ENCODE assay signal across 1 cellular context in genomic region chr12:120903382-120903817, GRCh38.
TF ChIP-seq lines count a peak whose summit lies in the region.

No MANE protein-coding gene starts in this region.

TF ChIP-seq in HepG2, 621 proteins besides CTCF, POLR2A, EP300 and RAD21 (continued from another document and continues in another):
- no peak for TF ChIP-seq HNRNPK (IDR thresholded peaks at IDR 0.05; ENCODE audit: low read depth, low read length, poor library complexity, severe bottlenecking)
- TF ChIP-seq ZNF441 (CRISPR knock-in tag; IDR thresholded peaks at IDR 0.05; ENCODE audit: borderline replicate concordance) = no peak
- TF ChIP-seq CEBPG (CRISPR knock-in tag; IDR thresholded peaks at IDR 0.05) = no peak
- TF ChIP-seq NFAT5 (CRISPR knock-in tag; IDR thresholded peaks at IDR 0.05) = no peak
- no peak for TF ChIP-seq ZBTB8A (CRISPR knock-in tag; IDR thresholded peaks at IDR 0.05; ENCODE audit: borderline replicate concordance, low read depth)
- no peak for TF ChIP-seq YY1 (IDR thresholded peaks at IDR 0.05; ENCODE audit: insufficient read depth, insufficient replicate concordance, low read depth, low read length)
- peak; percentile 78; the same call in 1 of the 2 replicates for TF ChIP-seq KDM5B (CRISPR knock-in tag; IDR thresholded peaks at IDR 0.05; ENCODE audit: borderline replicate concordance)
- TF ChIP-seq, protein P1, sequence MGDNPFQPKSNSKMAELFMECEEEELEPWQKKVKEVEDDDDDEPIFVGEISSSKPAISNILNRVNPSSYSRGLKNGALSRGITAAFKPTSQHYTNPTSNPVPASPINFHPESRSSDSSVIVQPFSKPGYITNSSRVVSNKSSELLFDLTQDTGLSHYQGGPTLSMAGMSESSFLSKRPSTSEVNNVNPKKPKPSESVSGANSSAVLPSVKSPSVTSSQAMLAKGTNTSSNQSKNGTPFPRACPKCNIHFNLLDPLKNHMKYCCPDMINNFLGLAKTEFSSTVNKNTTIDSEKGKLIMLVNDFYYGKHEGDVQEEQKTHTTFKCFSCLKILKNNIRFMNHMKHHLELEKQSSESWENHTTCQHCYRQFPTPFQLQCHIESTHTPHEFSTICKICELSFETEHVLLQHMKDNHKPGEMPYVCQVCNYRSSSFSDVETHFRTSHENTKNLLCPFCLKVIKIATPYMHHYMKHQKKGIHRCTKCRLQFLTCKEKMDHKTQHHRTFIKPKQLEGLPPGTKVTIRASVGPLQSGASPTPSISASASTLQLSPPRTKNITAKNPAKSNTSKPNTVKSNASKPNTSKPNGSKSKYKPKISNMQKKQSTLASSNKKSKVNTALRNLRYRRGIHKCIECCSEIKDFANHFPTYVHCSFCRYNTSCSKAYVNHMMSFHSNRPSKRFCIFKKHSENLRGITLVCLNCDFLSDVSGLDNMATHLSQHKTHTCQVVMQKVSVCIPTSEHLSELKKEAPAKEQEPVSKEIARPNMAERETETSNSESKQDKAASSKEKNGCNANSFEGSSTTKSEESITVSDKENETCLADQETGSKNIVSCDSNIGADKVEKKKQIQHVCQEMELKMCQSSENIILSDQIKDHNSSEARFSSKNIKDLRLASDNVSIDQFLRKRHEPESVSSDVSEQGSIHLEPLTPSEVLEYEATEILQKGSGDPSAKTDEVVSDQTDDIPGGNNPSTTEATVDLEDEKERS (CRISPR knock-in tag; IDR thresholded peaks at IDR 0.05) = no peak
- TF ChIP-seq BHLHE40 (IDR thresholded peaks at IDR 0.05; ENCODE audit: low read length) = no peak
- TF ChIP-seq ZNF407 (CRISPR knock-in tag; IDR thresholded peaks at IDR 0.05; ENCODE audit: not compliant biosample characterization) = no peak
- TF ChIP-seq TCF12 (IDR thresholded peaks at IDR 0.05) = no peak
- peak; percentile 64; the same call in 1 of the 2 replicates for TF ChIP-seq TCF12 (CRISPR knock-in tag; IDR thresholded peaks at IDR 0.05)
- TF ChIP-seq, protein P2, sequence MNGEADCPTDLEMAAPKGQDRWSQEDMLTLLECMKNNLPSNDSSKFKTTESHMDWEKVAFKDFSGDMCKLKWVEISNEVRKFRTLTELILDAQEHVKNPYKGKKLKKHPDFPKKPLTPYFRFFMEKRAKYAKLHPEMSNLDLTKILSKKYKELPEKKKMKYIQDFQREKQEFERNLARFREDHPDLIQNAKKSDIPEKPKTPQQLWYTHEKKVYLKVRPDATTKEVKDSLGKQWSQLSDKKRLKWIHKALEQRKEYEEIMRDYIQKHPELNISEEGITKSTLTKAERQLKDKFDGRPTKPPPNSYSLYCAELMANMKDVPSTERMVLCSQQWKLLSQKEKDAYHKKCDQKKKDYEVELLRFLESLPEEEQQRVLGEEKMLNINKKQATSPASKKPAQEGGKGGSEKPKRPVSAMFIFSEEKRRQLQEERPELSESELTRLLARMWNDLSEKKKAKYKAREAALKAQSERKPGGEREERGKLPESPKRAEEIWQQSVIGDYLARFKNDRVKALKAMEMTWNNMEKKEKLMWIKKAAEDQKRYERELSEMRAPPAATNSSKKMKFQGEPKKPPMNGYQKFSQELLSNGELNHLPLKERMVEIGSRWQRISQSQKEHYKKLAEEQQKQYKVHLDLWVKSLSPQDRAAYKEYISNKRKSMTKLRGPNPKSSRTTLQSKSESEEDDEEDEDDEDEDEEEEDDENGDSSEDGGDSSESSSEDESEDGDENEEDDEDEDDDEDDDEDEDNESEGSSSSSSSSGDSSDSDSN (CRISPR knock-in tag; IDR thresholded peaks at IDR 0.05) = no peak
- TF ChIP-seq, protein P3, sequence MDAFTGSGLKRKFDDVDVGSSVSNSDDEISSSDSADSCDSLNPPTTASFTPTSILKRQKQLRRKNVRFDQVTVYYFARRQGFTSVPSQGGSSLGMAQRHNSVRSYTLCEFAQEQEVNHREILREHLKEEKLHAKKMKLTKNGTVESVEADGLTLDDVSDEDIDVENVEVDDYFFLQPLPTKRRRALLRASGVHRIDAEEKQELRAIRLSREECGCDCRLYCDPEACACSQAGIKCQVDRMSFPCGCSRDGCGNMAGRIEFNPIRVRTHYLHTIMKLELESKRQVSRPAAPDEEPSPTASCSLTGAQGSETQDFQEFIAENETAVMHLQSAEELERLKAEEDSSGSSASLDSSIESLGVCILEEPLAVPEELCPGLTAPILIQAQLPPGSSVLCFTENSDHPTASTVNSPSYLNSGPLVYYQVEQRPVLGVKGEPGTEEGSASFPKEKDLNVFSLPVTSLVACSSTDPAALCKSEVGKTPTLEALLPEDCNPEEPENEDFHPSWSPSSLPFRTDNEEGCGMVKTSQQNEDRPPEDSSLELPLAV (CRISPR knock-in tag; conservative IDR thresholded peaks at IDR 0.05; ENCODE audit: low read depth) = no peak
- no peak for TF ChIP-seq DR1 (CRISPR knock-in tag; IDR thresholded peaks at IDR 0.05)
- TF ChIP-seq NONO (IDR thresholded peaks at IDR 0.05) = no peak
- TF ChIP-seq NONO (CRISPR knock-in tag; conservative IDR thresholded peaks at IDR 0.05) = peak; percentile 46; the same call in 1 of the 2 replicates
- TF ChIP-seq, protein P4, sequence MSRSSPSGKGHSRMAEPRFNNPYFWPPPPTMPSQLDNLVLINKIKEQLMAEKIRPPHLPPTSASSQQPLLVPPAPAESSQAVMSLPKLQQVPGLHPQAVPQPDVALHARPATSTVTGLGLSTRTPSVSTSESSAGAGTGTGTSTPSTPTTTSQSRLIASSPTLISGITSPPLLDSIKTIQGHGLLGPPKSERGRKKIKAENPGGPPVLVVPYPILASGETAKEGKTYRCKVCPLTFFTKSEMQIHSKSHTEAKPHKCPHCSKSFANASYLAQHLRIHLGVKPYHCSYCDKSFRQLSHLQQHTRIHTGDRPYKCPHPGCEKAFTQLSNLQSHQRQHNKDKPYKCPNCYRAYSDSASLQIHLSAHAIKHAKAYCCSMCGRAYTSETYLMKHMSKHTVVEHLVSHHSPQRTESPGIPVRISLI (CRISPR knock-in tag; IDR thresholded peaks at IDR 0.05; ENCODE audit: borderline replicate concordance) = no peak
- TF ChIP-seq ZNF33A (CRISPR knock-in tag; IDR thresholded peaks at IDR 0.05; ENCODE audit: borderline replicate concordance) = no peak
- no peak for TF ChIP-seq ARID2 (CRISPR knock-in tag; IDR thresholded peaks at IDR 0.05; ENCODE audit: borderline replicate concordance)
- no peak for TF ChIP-seq ZNF790 (CRISPR knock-in tag; IDR thresholded peaks at IDR 0.05; ENCODE audit: borderline replicate concordance)
- no peak for TF ChIP-seq TAF15 (IDR thresholded peaks at IDR 0.05; ENCODE audit: low read depth, low read length, poor library complexity, severe bottlenecking)
- TF ChIP-seq, protein P5, sequence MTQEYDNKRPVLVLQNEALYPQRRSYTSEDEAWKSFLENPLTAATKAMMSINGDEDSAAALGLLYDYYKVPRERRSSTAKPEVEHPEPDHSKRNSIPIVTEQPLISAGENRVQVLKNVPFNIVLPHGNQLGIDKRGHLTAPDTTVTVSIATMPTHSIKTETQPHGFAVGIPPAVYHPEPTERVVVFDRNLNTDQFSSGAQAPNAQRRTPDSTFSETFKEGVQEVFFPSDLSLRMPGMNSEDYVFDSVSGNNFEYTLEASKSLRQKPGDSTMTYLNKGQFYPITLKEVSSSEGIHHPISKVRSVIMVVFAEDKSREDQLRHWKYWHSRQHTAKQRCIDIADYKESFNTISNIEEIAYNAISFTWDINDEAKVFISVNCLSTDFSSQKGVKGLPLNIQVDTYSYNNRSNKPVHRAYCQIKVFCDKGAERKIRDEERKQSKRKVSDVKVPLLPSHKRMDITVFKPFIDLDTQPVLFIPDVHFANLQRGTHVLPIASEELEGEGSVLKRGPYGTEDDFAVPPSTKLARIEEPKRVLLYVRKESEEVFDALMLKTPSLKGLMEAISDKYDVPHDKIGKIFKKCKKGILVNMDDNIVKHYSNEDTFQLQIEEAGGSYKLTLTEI (CRISPR knock-in tag; conservative IDR thresholded peaks at IDR 0.05) = no peak
- TF ChIP-seq TRIM24 (CRISPR knock-in tag; IDR thresholded peaks at IDR 0.05) = no peak
- TF ChIP-seq, protein P6, sequence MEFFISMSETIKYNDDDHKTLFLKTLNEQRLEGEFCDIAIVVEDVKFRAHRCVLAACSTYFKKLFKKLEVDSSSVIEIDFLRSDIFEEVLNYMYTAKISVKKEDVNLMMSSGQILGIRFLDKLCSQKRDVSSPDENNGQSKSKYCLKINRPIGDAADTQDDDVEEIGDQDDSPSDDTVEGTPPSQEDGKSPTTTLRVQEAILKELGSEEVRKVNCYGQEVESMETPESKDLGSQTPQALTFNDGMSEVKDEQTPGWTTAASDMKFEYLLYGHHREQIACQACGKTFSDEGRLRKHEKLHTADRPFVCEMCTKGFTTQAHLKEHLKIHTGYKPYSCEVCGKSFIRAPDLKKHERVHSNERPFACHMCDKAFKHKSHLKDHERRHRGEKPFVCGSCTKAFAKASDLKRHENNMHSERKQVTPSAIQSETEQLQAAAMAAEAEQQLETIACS (CRISPR knock-in tag; IDR thresholded peaks at IDR 0.05) = no peak
- no peak for TF ChIP-seq ZSCAN30 (CRISPR knock-in tag; IDR thresholded peaks at IDR 0.05)
- no peak for TF ChIP-seq TMF1 (CRISPR knock-in tag; IDR thresholded peaks at IDR 0.05; ENCODE audit: low read depth)
- TF ChIP-seq NCOA5 (CRISPR knock-in tag; IDR thresholded peaks at IDR 0.05) = no peak
- TF ChIP-seq PRPF4 (IDR thresholded peaks at IDR 0.05; ENCODE audit: low read depth, low read length, poor library complexity, severe bottlenecking) = no peak
- no peak; the same call in 1 of the 2 replicates for TF ChIP-seq TAF1 (CRISPR knock-in tag; IDR thresholded peaks at IDR 0.05)
- no peak for TF ChIP-seq CCDC6 (CRISPR knock-in tag; IDR thresholded peaks at IDR 0.05)
